In genomic region chr17:81967533-81968395, GRCh38 we compare ENCODE assay signal across 8 cellular contexts. TPM values are rescaled to one million over a fixed set of nuclear protein-coding genes. Genes with fewer than 3 reads are reported as not detected.
DNase-seq lines count a peak whose midpoint lies in the region; ATAC-seq and TF ChIP-seq lines count a peak whose summit lies in the region.

No MANE protein-coding gene starts in this region.

- DNase-seq in GM06990 (ENCODE audit: extremely low read depth, insufficient read length) (peak; percentile 80), Karpas-422 (peak; percentile 90), T-cell (peak; percentile 75 to 91 (median 83)), amygdala (lab: John Stamatoyannopoulos, UW) (peak in 55 of 56 donors; percentile 20 to 91 (median 79)), hippocampal formation (lab: John Stamatoyannopoulos, UW) (peak; percentile 76 to 85), dermis blood vessel endothelial cell (no peak)

- no peaks in the 10 kb centered on the region for H3K36me3 Mint-ChIP-seq in T-cell

- H3K9me3 ChIP-seq in Karpas-422 (ENCODE audit: low read length) (no peaks in the 10 kb centered on the region), skeletal muscle tissue (ENCODE audit: control insufficient read depth in 3 of 3, low read length in 3 of 3) (no peaks in the 10 kb centered on the region)

- no peaks in the 10 kb centered on the region for H3K36me3 ChIP-seq in GM06990 (ENCODE audit: control insufficient read depth, insufficient read depth, low read length)
- H3K36me3 ChIP-seq in Karpas-422 (ENCODE audit: insufficient read depth, low read length): no peaks in the 10 kb centered on the region
- no peaks in the 10 kb centered on the region for H3K36me3 ChIP-seq in skeletal muscle tissue (ENCODE audit: control insufficient read depth in 3 of 3, insufficient read depth in 3 of 3, low read length in 3 of 3)

- peak overlapping the region; percentile 94 for H2AFZ ChIP-seq in Karpas-422 (ENCODE audit: low read length)

- no peaks in the 10 kb centered on the region for H3K79me2 ChIP-seq in Karpas-422 (ENCODE audit: low read length)

- POLR2A ChIA-PET in T-cell (lab: Charles Lee): interaction anchor here in 1 of 2 donors (0.6 kb wide), 1 partner anchor 411 kb away, joined by 11 read pairs; no protein-coding TSS in a partner anchor

- peak overlapping the region; percentile 71 for H3K9ac ChIP-seq in Karpas-422 (ENCODE audit: low read length)
- peak overlapping the region in 2 of 3 donors; percentile 14 to 69 for H3K9ac ChIP-seq in skeletal muscle tissue (ENCODE audit: low read depth in 1 of 3, low read length in 3 of 3)

- H3K4me2 ChIP-seq in Karpas-422 (ENCODE audit: low read depth, low read length, poor library complexity, severe bottlenecking): peak overlapping the region; percentile 75

- peaks cover 23% of the 10 kb centered on the region for H3K4me1 ChIP-seq in Karpas-422 (ENCODE audit: low read length)
- peaks cover 20 to 26% (median 23%) of the 10 kb centered on the region in 3 donors for H3K4me1 ChIP-seq in skeletal muscle tissue (ENCODE audit: control insufficient read depth in 3 of 3, insufficient read depth in 3 of 3, low read length in 3 of 3)

- peak overlapping the region; percentile 80 to 81 for H3K27ac Mint-ChIP-seq in T-cell

- CTCF ChIA-PET in T-cell (lab: Charles Lee): interaction anchor here in 1 of 2 donors (1.5 kb wide), 1 partner anchor 52 kb away, joined by 5 read pairs; no protein-coding TSS in a partner anchor

- H3K27me3 ChIP-seq in GM06990 (replicated peaks; ENCODE audit: control insufficient read depth, insufficient read depth, low read length) (no peaks in the 10 kb centered on the region; the same call in 1 of the 2 replicates), Karpas-422 (ENCODE audit: low read length) (no peaks in the 10 kb centered on the region), skeletal muscle tissue (ENCODE audit: control insufficient read depth in 3 of 3, insufficient read depth in 3 of 3, low read length in 3 of 3) (peaks cover under 1 to 13% (median 9%) of the 10 kb centered on the region in 3 donors)

- peaks cover 18 to 26% (median 24%) of the 10 kb centered on the region in 3 donors for H3K4me1 Mint-ChIP-seq in T-cell

- ATAC-seq in T-cell (replicated peaks in 1 of 4) (peak; percentile 97 to 99 (median 98)), HG03095 (IDR thresholded peaks at IDR 0.05; ENCODE audit: unreplicated experiment) (no peak)

- TF ChIP-seq CTCF in GM06990 (IDR thresholded peaks at IDR 0.05; ENCODE audit: insufficient read depth, low read length, poor library complexity, severe bottlenecking): no peak

- no peaks in the 10 kb centered on the region for H3K9me2 ChIP-seq in Karpas-422 (replicated peaks; ENCODE audit: insufficient read depth, low read length)

- H3K4me3 Mint-ChIP-seq in T-cell: peak overlapping the region; percentile 61 to 71 (median 65)

- no peak overlapping the region for H3K4me3 ChIP-seq in GM06990 (replicated peaks; ENCODE audit: low read depth, low read length)
- peak overlapping the region; percentile 62 for H3K4me3 ChIP-seq in Karpas-422 (ENCODE audit: low read length)
- H3K4me3 ChIP-seq in skeletal muscle tissue (ENCODE audit: low read length in 3 of 3): peak overlapping the region in 1 of 3 donors; percentile 41

- H3K9me3 Mint-ChIP-seq in T-cell: no peaks in the 10 kb centered on the region

- H4K20me1 ChIP-seq in Karpas-422 (ENCODE audit: insufficient read depth, low read depth, low read length): no peaks in the 10 kb centered on the region

- H3K27me3 Mint-ChIP-seq in T-cell: peaks cover 0 to 15% of the 10 kb centered on the region in 2 donors

- no peak overlapping the region for H3K27ac ChIP-seq in Karpas-422 (ENCODE audit: low read length)
- H3K27ac ChIP-seq in skeletal muscle tissue (ENCODE audit: low read depth, low read length): no peak overlapping the region

RNA-seq across cellular contexts. Expression of gene NOTUM, which starts 6.8 kb away (rescaled TPM):
- not detected in 2 replicates for total RNA-seq in Karpas-422 (2014; rRNA removed; shearing (Covaris generic); ENCODE audit: low replicate concordance)
- total RNA-seq in T-cell (under 1 TPM in 3 of 5 donors, not detected in 2; 0.13 to 0.33 (median 0.29) TPM), skeletal muscle tissue (0.52 TPM), dermis blood vessel endothelial cell (0.09 TPM in 1 of 2 replicates, not detected in the other)

RNA-seq across cellular contexts. Expression of gene ASPSCR1, which starts 9.7 kb away (rescaled TPM):
- 38.7 and 39.8 TPM in 2 replicates for total RNA-seq in Karpas-422 (2014; rRNA removed; shearing (Covaris generic); ENCODE audit: low replicate concordance)
- total RNA-seq in T-cell: 10 to 100 TPM; 34.6 to 49.7 (median 44.9) TPM
- total RNA-seq in skeletal muscle tissue: 18.8 TPM
- total RNA-seq in dermis blood vessel endothelial cell: 18.3 and 20.1 TPM in 2 replicates

RNA-seq across cellular contexts. Expression of gene MYADML2, which starts 20.7 kb away (rescaled TPM):
- total RNA-seq in Karpas-422 (2014; rRNA removed; shearing (Covaris generic); ENCODE audit: low replicate concordance): not detected in 2 replicates
- total RNA-seq in T-cell (not detected), skeletal muscle tissue (16.7 TPM), dermis blood vessel endothelial cell (not detected in 2 replicates)

RNA-seq across cellular contexts. Expression of gene PYCR1, which starts 30.7 kb away (rescaled TPM):
- total RNA-seq in Karpas-422 (2014; rRNA removed; shearing (Covaris generic); ENCODE audit: low replicate concordance): not detected in 2 replicates
- total RNA-seq in T-cell: 10 to 100 TPM in 2 of 5 donors, 1 to 10 TPM in 2, under 1 TPM in 1; 0.93 to 15.4 (median 8.2) TPM
- total RNA-seq in skeletal muscle tissue: 43.8 TPM
- total RNA-seq in dermis blood vessel endothelial cell: 59.4 and 97.8 TPM in 2 replicates

RNA-seq across cellular contexts. Expression of gene MAFG, which starts 40.2 kb away (rescaled TPM):
- 10.9 and 14.9 TPM in 2 replicates for total RNA-seq in Karpas-422 (2014; rRNA removed; shearing (Covaris generic); ENCODE audit: low replicate concordance)
- total RNA-seq in T-cell: 10 to 100 TPM; 10.6 to 24.8 (median 18.8) TPM
- 8.9 TPM for total RNA-seq in skeletal muscle tissue
- total RNA-seq in dermis blood vessel endothelial cell: 19.7 and 22.4 TPM in 2 replicates

Comparison
In these comparisons a context has a peak if more than half of its experiments do, and no peak if none do; other contexts are left out.
1. RNA of gene MYADML2, which starts 20.7 kb away (total RNA-seq): 16.7 TPM in skeletal muscle tissue (single experiment); not detected in Karpas-422, not detected in T-cell and not detected in dermis blood vessel endothelial cell; every median in the first group is over 10 times any median in the second.